9 cellular contexts compared by ENCODE assay signal in genomic region chr11:68798221-68798813, GRCh38. TPM values are rescaled to one million over a fixed set of nuclear protein-coding genes. Genes with fewer than 3 reads are reported as not detected.
DNase-seq lines count a peak whose midpoint lies in the region; FAIRE-seq and TF ChIP-seq lines count a peak whose summit lies in the region.
"Had no signal": no experiment of that assay in that cellular context is flagged by ENCODE, and none has a peak within 500 bp of the region (broad histone marks: within the 10 kb centered on the region; RNA-seq: fewer than 3 reads in every experiment).

No MANE protein-coding gene starts in this region.

- DNase-seq in GM13977 (ENCODE audit: low spot score) (peak; percentile 56), ecto neural progenitor cell (ENCODE audit: low spot score) (peak; percentile 80), neural crest cell (ENCODE audit: low read depth, low spot score) (peak; percentile 74), NCI-H226 (no peak), RCC 7860 (ENCODE audit: low spot score) (no peak), MG63 (no peak)

- peaks cover 66% of the 10 kb centered on the region for H3K36me3 ChIP-seq in MG63

- no peaks in the 10 kb centered on the region for H3K4me1 Mint-ChIP-seq in neural crest cell

- FAIRE-seq in RCC 7860 (lab: Jason Lieb, UNC) = no peak
- FAIRE-seq: GM18507 had no signal

- H3K27me3 Mint-ChIP-seq in neural crest cell (ENCODE audit: low read depth) = no peaks in the 10 kb centered on the region

- H3K27me3 ChIP-seq in MG63 = no peaks in the 10 kb centered on the region

- no peak overlapping the region for H3K27ac ChIP-seq in 22Rv1

- no peaks in the 10 kb centered on the region for H3K9me3 ChIP-seq in MG63

- peak overlapping the region; percentile 84 for H3K27ac Mint-ChIP-seq in neural crest cell (ENCODE audit: unreplicated experiment)

- no peaks in the 10 kb centered on the region for H3K9me3 Mint-ChIP-seq in neural crest cell

- H3K4me3 Mint-ChIP-seq in neural crest cell = no peak overlapping the region

- H3K4me3 ChIP-seq in WI38 (ENCODE audit: low read depth, low read length) = no peak overlapping the region
- no peak overlapping the region for H3K4me3 ChIP-seq in MG63

- H3K36me3 Mint-ChIP-seq in neural crest cell (ENCODE audit: low read depth) = no peaks in the 10 kb centered on the region

- in situ Hi-C loops in GM13977 (cut with MboI; ENCODE audit: low pct_unique_long_range_greater_than_20kb, low sequenced_read_pairs, unreplicated experiment) = no loop called here

- TF ChIP-seq CTCF in 22Rv1 (IDR thresholded peaks at IDR 0.05) (peak; percentile 81), GM13977 (IDR thresholded peaks at IDR 0.05; ENCODE audit: extremely low read depth, insufficient read depth, missing control alignments) (peak; percentile 66), WI38 (IDR thresholded peaks at IDR 0.05; ENCODE audit: low read depth, low read length) (peak; percentile 49), neural crest cell (conservative IDR thresholded peaks at IDR 0.05) (peak; percentile 69)

RNA-seq across cellular contexts. Expression of gene CPT1A, which starts 43.4 kb away (rescaled TPM):
- 0.48 and 0.54 TPM in 2 replicates for total RNA-seq in neural crest cell
- 43.6 and 59.5 TPM in 2 replicates for total RNA-seq in MG63 (2014; rRNA removed; shearing (Covaris generic); ENCODE audit: low replicate concordance)

RNA-seq across cellular contexts. Expression of gene TESMIN, which starts 47.0 kb away (rescaled TPM):
- 4.2 and 6.8 TPM in 2 replicates for total RNA-seq in neural crest cell
- total RNA-seq in MG63 (2014; rRNA removed; shearing (Covaris generic); ENCODE audit: low replicate concordance) = not detected in 2 replicates

Comparison
In these comparisons a context has a peak if more than half of its experiments do, and no peak if none do; other contexts are left out.
1. DNase-seq: peak in GM13977 (single experiment), ecto neural progenitor cell (single experiment) and neural crest cell (single experiment); none in NCI-H226 (single experiment), RCC 7860 (single experiment) and MG63 (single experiment).
2. RNA of gene CPT1A, which starts 43.4 kb away (total RNA-seq): 43.6 to 59.5 TPM in MG63; 0.48 to 0.54 TPM in neural crest cell; every median in the first group is over 10 times any median in the second.
3. Peak in every context shown above with its lines, with median percentiles within 50 percentile points of each other: CTCF ChIP-seq.